ENCODE assay signal across 1 cellular context in the genomic region with DNA sequence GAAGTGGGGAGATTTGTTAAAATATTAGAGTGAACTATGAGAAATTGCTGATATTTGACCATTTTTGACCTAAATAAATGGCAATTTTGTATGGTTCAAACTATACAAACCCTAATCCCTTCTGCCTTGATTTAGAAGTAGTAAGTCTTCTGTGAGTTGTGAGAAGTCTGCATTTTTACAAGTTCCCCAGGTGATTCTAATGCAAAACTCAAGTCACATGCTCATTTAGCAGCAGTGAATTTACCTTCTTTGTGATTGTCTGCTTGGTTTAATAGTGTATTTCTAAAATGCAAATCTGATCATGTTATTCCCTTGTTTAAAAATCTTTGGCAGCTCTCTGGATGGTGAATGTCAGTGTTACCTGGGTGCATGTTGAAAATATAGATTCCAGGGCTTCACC.
A peak's percentile ranks its signal among the peaks of the same experiment; 100 is the strongest.
TF ChIP-seq lines count a peak whose summit lies in the region.

No MANE protein-coding gene starts in this region.

TF ChIP-seq in H1, 55 proteins besides CTCF, POLR2A, EP300 and RAD21 (continued from another document):
- TF ChIP-seq ZNF274 (IDR thresholded peaks at IDR 0.05; ENCODE audit: borderline replicate concordance, extremely low read depth, low read length) (no peak), EGR1 (IDR thresholded peaks at IDR 0.05; ENCODE audit: borderline replicate concordance, low read depth, low read length) (no peak), CEBPB (IDR thresholded peaks at IDR 0.05; ENCODE audit: low read depth, low read length) (no peak), ASH2L (IDR thresholded peaks at IDR 0.05; ENCODE audit: low read length) (peak; percentile 34), HDAC6 (IDR thresholded peaks at IDR 0.05; ENCODE audit: low read depth, low read length) (no peak), EZH2 (IDR thresholded peaks at IDR 0.05; ENCODE audit: low read depth, low read length, severe bottlenecking) (no peak)
- TF ChIP-seq, protein P1, sequence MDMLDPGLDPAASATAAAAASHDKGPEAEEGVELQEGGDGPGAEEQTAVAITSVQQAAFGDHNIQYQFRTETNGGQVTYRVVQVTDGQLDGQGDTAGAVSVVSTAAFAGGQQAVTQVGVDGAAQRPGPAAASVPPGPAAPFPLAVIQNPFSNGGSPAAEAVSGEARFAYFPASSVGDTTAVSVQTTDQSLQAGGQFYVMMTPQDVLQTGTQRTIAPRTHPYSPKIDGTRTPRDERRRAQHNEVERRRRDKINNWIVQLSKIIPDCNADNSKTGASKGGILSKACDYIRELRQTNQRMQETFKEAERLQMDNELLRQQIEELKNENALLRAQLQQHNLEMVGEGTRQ (IDR thresholded peaks at IDR 0.05; ENCODE audit: low read length), result peak; percentile 34; the same call in 1 of the 2 replicates
